Comparison of ENCODE assay signal across 9 cellular contexts in the genomic region with DNA sequence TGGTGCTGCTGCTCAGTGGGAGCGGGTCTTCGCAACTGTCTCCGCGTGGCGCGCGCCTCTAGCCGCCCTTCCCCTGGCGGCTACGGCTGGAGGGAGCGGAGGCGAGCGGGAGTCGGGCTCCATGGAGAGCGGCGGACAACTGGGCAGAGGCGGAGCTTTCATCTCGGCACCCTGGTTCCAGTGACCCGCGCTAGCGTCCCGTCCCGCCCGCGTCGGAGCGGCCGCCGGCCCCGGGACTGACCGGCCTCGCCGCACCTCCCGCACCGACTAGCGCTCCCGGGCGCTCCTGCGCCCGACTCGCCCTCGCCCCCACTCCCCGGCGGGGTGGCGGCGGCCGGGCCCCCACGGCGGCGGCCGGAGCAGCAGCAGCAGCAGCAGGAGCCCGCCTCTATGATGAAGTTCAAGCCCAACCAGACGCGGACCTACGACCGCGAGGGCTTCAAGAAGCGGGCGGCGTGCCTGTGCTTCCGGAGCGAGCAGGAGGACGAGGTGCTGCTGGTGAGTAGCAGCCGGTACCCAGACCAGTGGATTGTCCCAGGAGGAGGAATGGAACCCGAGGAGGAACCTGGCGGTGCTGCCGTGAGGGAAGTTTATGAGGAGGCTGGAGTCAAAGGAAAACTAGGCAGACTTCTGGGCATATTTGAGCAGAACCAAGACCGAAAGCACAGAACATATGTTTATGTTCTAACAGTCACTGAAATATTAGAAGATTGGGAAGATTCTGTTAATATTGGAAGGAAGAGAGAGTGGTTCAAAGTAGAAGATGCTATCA. TPM values are rescaled to one million over a fixed set of nuclear protein-coding genes. Genes with fewer than 3 reads are reported as not detected.
DNase-seq lines count a peak whose midpoint lies in the region; ATAC-seq and TF ChIP-seq lines count a peak whose summit lies in the region.
"Not testable (repeated sequence)": the region's sequence is repeated elsewhere in the genome, so short reads cannot be mapped to it uniquely, and the experiment has no call there.
"Had no signal": no experiment of that assay in that cellular context is flagged by ENCODE, and none has a peak within 500 bp of the region (broad histone marks: within the 10 kb centered on the region; RNA-seq: fewer than 3 reads in every experiment).

TSS of gene NUDT4B (plus strand) at position 212 of the 772 bp plus-strand sequence. CDS start at position 391, 179 bp downstream.

- POLR2A ChIA-PET in activated CD8-positive, alpha-beta T cell treated with anti-CD3 and anti-CD28 coated beads for 36 hours (lab: Charles Lee) = not testable (repeated sequence)

- H3K4me3 ChIP-seq in upper lobe of right lung = not testable (repeated sequence)

- H3K9me3 ChIP-seq in upper lobe of right lung = not testable (repeated sequence)

- H3K4me3 Mint-ChIP-seq in activated CD8-positive, alpha-beta T cell treated with anti-CD3 and anti-CD28 coated beads for 36 hours; naive B cell: not testable (repeated sequence)

- not testable (repeated sequence) for DNase-seq in activated CD8-positive, alpha-beta T cell treated with anti-CD3 and anti-CD28 coated beads for 36 hours; foreskin keratinocyte; naive B cell; upper lobe of right lung

- H3K27me3 Mint-ChIP-seq in activated CD8-positive, alpha-beta T cell treated with anti-CD3 and anti-CD28 coated beads for 36 hours; naive B cell: not testable (repeated sequence)

- peak; percentile 23 for ATAC-seq in GM18861 (IDR thresholded peaks at IDR 0.05; ENCODE audit: unreplicated experiment)
- peak; percentile 41 for ATAC-seq in GM21526 (IDR thresholded peaks at IDR 0.05; ENCODE audit: low FRiP score, unreplicated experiment)
- ATAC-seq in HG02884 (IDR thresholded peaks at IDR 0.05; ENCODE audit: unreplicated experiment) = peak; percentile 47
- ATAC-seq in HG03469 (IDR thresholded peaks at IDR 0.05; ENCODE audit: unreplicated experiment) = peak; percentile 24
- peak; percentile 76 for ATAC-seq in activated CD8-positive, alpha-beta T cell treated with anti-CD3 and anti-CD28 coated beads for 36 hours
- peak; percentile 76 for ATAC-seq in foreskin keratinocyte
- peak; percentile 57 to 59 for ATAC-seq in naive B cell (ENCODE audit: low read depth in 2 of 2)
- ATAC-seq in upper lobe of right lung = peak; percentile 84

- not testable (repeated sequence) for H3K9me3 Mint-ChIP-seq in activated CD8-positive, alpha-beta T cell treated with anti-CD3 and anti-CD28 coated beads for 36 hours; naive B cell

- not testable (repeated sequence) for H3K4me1 Mint-ChIP-seq in activated CD8-positive, alpha-beta T cell treated with anti-CD3 and anti-CD28 coated beads for 36 hours (ENCODE audit: low read depth); naive B cell

- not testable (repeated sequence) for H3K27ac Mint-ChIP-seq in activated CD8-positive, alpha-beta T cell treated with anti-CD3 and anti-CD28 coated beads for 36 hours; naive B cell

- H3K36me3 Mint-ChIP-seq in activated CD8-positive, alpha-beta T cell treated with anti-CD3 and anti-CD28 coated beads for 36 hours (ENCODE audit: low read depth); naive B cell: not testable (repeated sequence)

- H3K36me3 ChIP-seq in upper lobe of right lung = not testable (repeated sequence)

- H3K4me1 ChIP-seq in foreskin keratinocyte, upper lobe of right lung: not testable (repeated sequence)

- not testable (repeated sequence) for TF ChIP-seq CTCF in activated CD8-positive, alpha-beta T cell treated with anti-CD3 and anti-CD28 coated beads for 36 hours (IDR thresholded peaks at IDR 0.05); foreskin keratinocyte (conservative IDR thresholded peaks at IDR 0.05); upper lobe of right lung (IDR thresholded peaks at IDR 0.05)

- intact Hi-C loops in activated CD8-positive, alpha-beta T cell treated with anti-CD3 and anti-CD28 coated beads for 36 hours (cut with micrococcal nuclease); upper lobe of right lung (cut with DNase I): not testable (repeated sequence)

- H3K27me3 ChIP-seq in foreskin keratinocyte, upper lobe of right lung: not testable (repeated sequence)

- H3K27ac ChIP-seq in foreskin keratinocyte, upper lobe of right lung: not testable (repeated sequence)

- CTCF ChIA-PET in activated CD8-positive, alpha-beta T cell treated with anti-CD3 and anti-CD28 coated beads for 36 hours (lab: Charles Lee) = not testable (repeated sequence)

RNA-seq across cellular contexts. Expression of gene NUDT4B, which starts in this region (rescaled TPM):
- not detected for total RNA-seq in activated CD8-positive, alpha-beta T cell treated with anti-CD3 and anti-CD28 coated beads for 36 hours
- 1.0 and 1.2 TPM in 2 replicates for total RNA-seq in foreskin keratinocyte
- 0.21 TPM in 1 of 2 replicates, not detected in the other for polyA plus RNA-seq in foreskin keratinocyte
- polyA plus RNA-seq in naive B cell (ENCODE audit: low read depth in 6 of 6) = 10 to 100 TPM in 1 of 6 donors, 1 to 10 TPM in 5; 5.6 to 12.2 (median 8.2) TPM
- total RNA-seq in upper lobe of right lung = 1.8 TPM
- total RNA-seq: MCF 10A had no signal

Comparison
In these comparisons a context has a peak if more than half of its experiments do, and no peak if none do; other contexts are left out.
1. Peak in ATAC-seq in activated CD8-positive, alpha-beta T cell treated with anti-CD3 and anti-CD28 coated beads for 36 hours; RNA of the gene not detected or under 1 TPM.
2. ATAC-seq: peak in every context shown above with its lines; median percentile 84 in upper lobe of right lung; 76 in activated CD8-positive, alpha-beta T cell treated with anti-CD3 and anti-CD28 coated beads for 36 hours; 76 in foreskin keratinocyte; 58 in naive B cell; 47 in HG02884; 41 in GM21526; 24 in HG03469; 23 in GM18861.